20 cellular contexts compared by ENCODE assay signal in the genomic region with DNA sequence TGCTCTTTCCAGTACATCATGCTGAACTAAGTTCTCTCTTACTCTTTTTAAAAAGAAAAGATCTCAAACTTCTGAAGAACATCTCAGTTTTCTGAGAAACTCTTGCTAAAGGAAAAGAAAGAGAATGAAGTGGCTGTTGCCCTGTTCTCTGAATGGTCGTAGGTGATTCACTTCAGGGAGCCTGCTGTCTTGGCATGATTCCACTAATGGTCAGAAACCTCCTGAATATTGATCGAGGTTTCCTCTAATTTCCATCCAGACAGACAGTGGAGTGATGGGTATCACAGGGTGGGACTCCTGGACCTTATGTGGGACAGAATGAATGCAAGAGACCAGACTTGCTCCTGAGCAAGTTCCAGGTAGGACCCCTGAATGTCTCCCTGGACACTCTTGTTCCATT. TPM values are rescaled to one million over a fixed set of nuclear protein-coding genes. Genes with fewer than 3 reads are reported as not detected.
"Had no signal": no experiment of that assay in that cellular context is flagged by ENCODE, and none has a peak within 500 bp of the region (broad histone marks: within the 10 kb centered on the region; RNA-seq: fewer than 3 reads in every experiment).

No MANE protein-coding gene starts in this region.

- H3K27me3 Mint-ChIP-seq: activated CD4-positive, alpha-beta memory T cell treated with anti-CD3 and anti-CD28 coated beads, Interleukin-2, amount 10 ng/mL, durations not matched to agents 7 days and 5 days had no signal

- H3K27me3 ChIP-seq: brain microvascular endothelial cell had no signal

- H3K27ac Mint-ChIP-seq: activated CD4-positive, alpha-beta memory T cell treated with anti-CD3 and anti-CD28 coated beads, Interleukin-2, amount 10 ng/mL, durations not matched to agents 7 days and 5 days; activated CD4-positive, alpha-beta T cell treated with anti-CD3 and anti-CD28 coated beads for 36 hours; activated naive CD8-positive, alpha-beta T cell; endodermal cell; type B pancreatic cell had no signal

- H3K4me1 Mint-ChIP-seq: activated CD4-positive, alpha-beta memory T cell treated with anti-CD3 and anti-CD28 coated beads, Interleukin-2, amount 10 ng/mL, durations not matched to agents 7 days and 5 days had no signal

- H3K36me3 ChIP-seq: brain microvascular endothelial cell had no signal

- H3K27ac ChIP-seq: brain microvascular endothelial cell, VCaP had no signal

- H3K36me3 Mint-ChIP-seq: activated naive CD8-positive, alpha-beta T cell; type B pancreatic cell had no signal

- DNase-seq: activated CD4-positive, alpha-beta memory T cell treated with anti-CD3 and anti-CD28 coated beads, Interleukin-2, amount 10 ng/mL, durations not matched to agents 7 days and 5 days; activated CD4-positive, alpha-beta T cell treated with anti-CD3 and anti-CD28 coated beads for 36 hours; activated gamma-delta T cell; activated T-cell treated with anti-CD3 and anti-CD28 coated beads, Interleukin-2, amount 50 U/mL, for 48 hours; brain microvascular endothelial cell; erythroblast; mammary epithelial cell; stimulated activated CD4-positive, alpha-beta T cell treated with anti-CD3 and anti-CD28 coated beads, Interleukin-12 subunit alpha, Interleukin-12 subunit beta, amount 100 ng/mL, for 4 hours; stimulated activated naive CD4-positive, alpha-beta T cell treated with Interleukin-2 at 50 U/mL for 16 hours; T-helper 9 cell had no signal

- ATAC-seq: left lobe of liver, sciatic nerve had no signal

- H3K9me3 Mint-ChIP-seq: activated CD4-positive, alpha-beta memory T cell treated with anti-CD3 and anti-CD28 coated beads, Interleukin-2, amount 10 ng/mL, durations not matched to agents 7 days and 5 days; endodermal cell; type B pancreatic cell had no signal

- H3K4me3 Mint-ChIP-seq: activated CD4-positive, alpha-beta memory T cell treated with anti-CD3 and anti-CD28 coated beads, Interleukin-2, amount 10 ng/mL, durations not matched to agents 7 days and 5 days; activated CD4-positive, alpha-beta T cell treated with anti-CD3 and anti-CD28 coated beads for 36 hours; activated naive CD8-positive, alpha-beta T cell; endodermal cell; type B pancreatic cell had no signal

RNA-seq across cellular contexts. Expression of gene FCRL2, which starts 2.5 kb away (rescaled TPM):
- total RNA-seq: activated CD4-positive, alpha-beta memory T cell treated with anti-CD3 and anti-CD28 coated beads, Interleukin-2, amount 10 ng/mL, durations not matched to agents 7 days and 5 days; activated CD4-positive, alpha-beta T cell treated with anti-CD3 and anti-CD28 coated beads for 36 hours; dermis microvascular lymphatic vessel endothelial cell; endodermal cell; left lobe of liver; mammary epithelial cell; osteocyte; pulmonary artery endothelial cell had no signal
- polyA plus RNA-seq: mammary epithelial cell, neural cell had no signal

RNA-seq across cellular contexts. Expression of gene FCRL1, which starts 45.5 kb away (rescaled TPM):
- total RNA-seq: activated CD4-positive, alpha-beta memory T cell treated with anti-CD3 and anti-CD28 coated beads, Interleukin-2, amount 10 ng/mL, durations not matched to agents 7 days and 5 days; activated CD4-positive, alpha-beta T cell treated with anti-CD3 and anti-CD28 coated beads for 36 hours; dermis microvascular lymphatic vessel endothelial cell; endodermal cell; left lobe of liver; mammary epithelial cell; osteocyte; pulmonary artery endothelial cell had no signal
- polyA plus RNA-seq: mammary epithelial cell, neural cell had no signal
